ENCODE assay signal across 23 cellular contexts in the genomic region with DNA sequence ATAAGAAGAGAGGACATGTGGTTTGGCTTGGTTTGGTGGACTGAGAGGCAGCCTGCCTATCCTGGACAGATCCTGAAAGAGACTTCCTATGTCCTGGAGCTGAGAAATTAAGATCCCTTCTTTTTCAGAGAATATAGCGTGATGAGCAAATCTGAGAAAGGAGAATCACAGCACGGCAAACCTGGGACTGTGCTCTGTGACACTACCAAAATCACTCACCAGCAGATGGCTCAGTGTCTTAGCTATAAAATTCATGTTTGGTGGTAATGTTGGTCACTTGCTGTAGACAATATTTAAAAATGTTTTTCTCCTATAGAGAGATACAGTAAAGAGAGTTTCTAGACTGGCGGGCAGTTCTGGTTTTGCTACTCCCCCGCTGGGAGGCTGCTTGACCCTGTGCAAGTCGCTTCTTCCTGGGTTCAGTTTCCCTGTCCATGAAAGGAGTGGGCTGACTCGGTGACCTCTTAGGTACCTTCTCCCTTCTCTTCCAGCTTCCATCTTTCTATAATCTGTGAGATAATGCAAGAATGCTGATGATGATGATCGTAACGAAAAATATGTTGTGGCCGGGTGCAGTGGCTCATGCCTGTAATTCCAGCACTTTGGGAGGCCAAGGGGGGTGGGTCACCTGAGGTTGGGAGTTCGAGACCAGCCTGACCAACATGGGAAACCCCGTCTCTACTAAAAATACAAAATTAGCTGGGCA. TPM values are rescaled to one million over a fixed set of nuclear protein-coding genes. Genes with fewer than 3 reads are reported as not detected.
DNase-seq lines count a peak whose midpoint lies in the region; ATAC-seq and TF ChIP-seq lines count a peak whose summit lies in the region.
"Had no signal": no experiment of that assay in that cellular context is flagged by ENCODE, and none has a peak within 500 bp of the region (broad histone marks: within the 10 kb centered on the region; RNA-seq: fewer than 3 reads in every experiment).

No MANE protein-coding gene starts in this region.

- DNase-seq in EH (ENCODE audit: low read depth) = peak; percentile 26
- no peak for DNase-seq in GM13977 (ENCODE audit: low spot score)
- DNase-seq in neural crest cell (ENCODE audit: low read depth, low spot score) = no peak
- DNase-seq in NCI-H524 (lab: John Stamatoyannopoulos, UW) = no peak
- no peak for DNase-seq in retina
- DNase-seq in activated naive CD4-positive, alpha-beta T cell treated with anti-CD3 and anti-CD28 coated beads, Interleukin-2, amount 10 ng/mL, durations not matched to agents 7 days and 5 days = no peak
- DNase-seq: activated CD4-positive, alpha-beta T cell treated with anti-CD3 and anti-CD28 coated beads for 4 hours; activated CD8-positive, alpha-beta memory T cell treated with anti-CD3 and anti-CD28 coated beads for 24 hours; activated effector memory CD4-positive, alpha-beta T cell treated with anti-CD3 and anti-CD28 coated beads, Interleukin-2, amount 50 U/mL, for 16 hours; CD8-positive, alpha-beta T cell; hippocampal formation; mesenchymal stem cell; NCI-H1092 treated with DMSO at 0.1 percent for 48 hours; NCI-H1930; stimulated activated naive CD8-positive, alpha-beta T cell treated with anti-CD3 and anti-CD28 coated beads, Interleukin-15, Interleukin-2, amounts not matched to agents 100 U/mL and 50 U/mL, for 24 hours; uterus had no signal

- H3K9me3 Mint-ChIP-seq in neural crest cell = no peaks in the 10 kb centered on the region
- H3K9me3 Mint-ChIP-seq in activated naive CD4-positive, alpha-beta T cell treated with anti-CD3 and anti-CD28 coated beads, Interleukin-2, amount 10 ng/mL, durations not matched to agents 7 days and 5 days = no peaks in the 10 kb centered on the region
- H3K9me3 Mint-ChIP-seq: CD8-positive, alpha-beta T cell; IgD-negative memory B cell; T-helper 1 cell treated with Interleukin-12 subunit alpha and Interleukin-12 subunit beta and Interleukin-4 antibody, amounts not matched to agents 30 μg/mL and 1 μg/mL, for 36 hours had no signal

- CTCF ChIA-PET in activated naive CD4-positive, alpha-beta T cell treated with anti-CD3 and anti-CD28 coated beads, Interleukin-2, amount 10 ng/mL, durations not matched to agents 7 days and 5 days (lab: Charles Lee) = interaction anchor here (1.0 kb wide), 1 partner anchor 188 kb away, joined by 3 read pairs; no protein-coding TSS in a partner anchor

- in situ Hi-C loops in GM13977 (cut with MboI; ENCODE audit: low pct_unique_long_range_greater_than_20kb, low sequenced_read_pairs, unreplicated experiment) = no loop called here

- peak; percentile 44 for TF ChIP-seq CTCF in GM13977 (IDR thresholded peaks at IDR 0.05; ENCODE audit: extremely low read depth, insufficient read depth, missing control alignments)
- TF ChIP-seq CTCF in neural crest cell (conservative IDR thresholded peaks at IDR 0.05) = no peak

- peaks cover 47% of the 10 kb centered on the region for H3K27me3 Mint-ChIP-seq in neural crest cell (ENCODE audit: low read depth)
- H3K27me3 Mint-ChIP-seq in activated naive CD4-positive, alpha-beta T cell treated with anti-CD3 and anti-CD28 coated beads, Interleukin-2, amount 10 ng/mL, durations not matched to agents 7 days and 5 days = peaks cover 90% of the 10 kb centered on the region

- H3K4me1 Mint-ChIP-seq in neural crest cell = peaks cover 43% of the 10 kb centered on the region
- H3K4me1 Mint-ChIP-seq in activated naive CD4-positive, alpha-beta T cell treated with anti-CD3 and anti-CD28 coated beads, Interleukin-2, amount 10 ng/mL, durations not matched to agents 7 days and 5 days = peaks cover 37% of the 10 kb centered on the region

- no peak overlapping the region for H3K27ac Mint-ChIP-seq in neural crest cell (ENCODE audit: unreplicated experiment)
- H3K27ac Mint-ChIP-seq in activated naive CD4-positive, alpha-beta T cell treated with anti-CD3 and anti-CD28 coated beads, Interleukin-2, amount 10 ng/mL, durations not matched to agents 7 days and 5 days = no peak overlapping the region
- H3K27ac Mint-ChIP-seq: CD8-positive, alpha-beta T cell; IgD-negative memory B cell; T-helper 1 cell treated with Interleukin-12 subunit alpha and Interleukin-12 subunit beta and Interleukin-4 antibody, amounts not matched to agents 30 μg/mL and 1 μg/mL, for 36 hours had no signal

- peak overlapping the region; percentile 31 for H3K4me3 Mint-ChIP-seq in neural crest cell
- H3K4me3 Mint-ChIP-seq in activated naive CD4-positive, alpha-beta T cell treated with anti-CD3 and anti-CD28 coated beads, Interleukin-2, amount 10 ng/mL, durations not matched to agents 7 days and 5 days = no peak overlapping the region
- H3K4me3 Mint-ChIP-seq: CD8-positive, alpha-beta T cell; IgD-negative memory B cell; T-helper 1 cell treated with Interleukin-12 subunit alpha and Interleukin-12 subunit beta and Interleukin-4 antibody, amounts not matched to agents 30 μg/mL and 1 μg/mL, for 36 hours had no signal

- H3K36me3 Mint-ChIP-seq in neural crest cell (ENCODE audit: low read depth) = no peaks in the 10 kb centered on the region
- peaks cover 15% of the 10 kb centered on the region for H3K36me3 Mint-ChIP-seq in activated naive CD4-positive, alpha-beta T cell treated with anti-CD3 and anti-CD28 coated beads, Interleukin-2, amount 10 ng/mL, durations not matched to agents 7 days and 5 days
- H3K36me3 Mint-ChIP-seq: CD8-positive, alpha-beta T cell; IgD-negative memory B cell had no signal

- ATAC-seq in SK-N-SH treated with all-trans-retinoic acid at 6 μM for 48 hours (peak; percentile 37; the same call in 2 of the 3 replicates), GM21737 (IDR thresholded peaks at IDR 0.05; ENCODE audit: unreplicated experiment) (no peak)
- ATAC-seq: A549; CD8-positive, alpha-beta T cell; gastroesophageal sphincter; left lobe of liver; stimulated activated naive CD8-positive, alpha-beta T cell treated with anti-CD3 and anti-CD28 coated beads, Interleukin-15, Interleukin-2, amounts not matched to agents 100 U/mL and 50 U/mL, for 24 hours had no signal

TF ChIP-seq in SK-N-SH treated with all-trans-retinoic acid at 6 μM for 48 hours, 23 proteins besides CTCF, POLR2A, EP300 and RAD21:
- TF ChIP-seq ARNTL (CRISPR knock-in tag; IDR thresholded peaks at IDR 0.05; ENCODE audit: borderline replicate concordance, low read depth) (no peak), ISL1 (CRISPR knock-in tag; IDR thresholded peaks at IDR 0.05) (no peak), SNAI2 (CRISPR knock-in tag; IDR thresholded peaks at IDR 0.05) (no peak), PPARA (CRISPR knock-in tag; IDR thresholded peaks at IDR 0.05; ENCODE audit: borderline replicate concordance) (no peak)
- TF ChIP-seq, protein P1, sequence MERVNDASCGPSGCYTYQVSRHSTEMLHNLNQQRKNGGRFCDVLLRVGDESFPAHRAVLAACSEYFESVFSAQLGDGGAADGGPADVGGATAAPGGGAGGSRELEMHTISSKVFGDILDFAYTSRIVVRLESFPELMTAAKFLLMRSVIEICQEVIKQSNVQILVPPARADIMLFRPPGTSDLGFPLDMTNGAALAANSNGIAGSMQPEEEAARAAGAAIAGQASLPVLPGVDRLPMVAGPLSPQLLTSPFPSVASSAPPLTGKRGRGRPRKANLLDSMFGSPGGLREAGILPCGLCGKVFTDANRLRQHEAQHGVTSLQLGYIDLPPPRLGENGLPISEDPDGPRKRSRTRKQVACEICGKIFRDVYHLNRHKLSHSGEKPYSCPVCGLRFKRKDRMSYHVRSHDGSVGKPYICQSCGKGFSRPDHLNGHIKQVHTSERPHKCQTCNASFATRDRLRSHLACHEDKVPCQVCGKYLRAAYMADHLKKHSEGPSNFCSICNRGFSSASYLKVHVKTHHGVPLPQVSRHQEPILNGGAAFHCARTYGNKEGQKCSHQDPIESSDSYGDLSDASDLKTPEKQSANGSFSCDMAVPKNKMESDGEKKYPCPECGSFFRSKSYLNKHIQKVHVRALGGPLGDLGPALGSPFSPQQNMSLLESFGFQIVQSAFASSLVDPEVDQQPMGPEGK (CRISPR knock-in tag; IDR thresholded peaks at IDR 0.05; ENCODE audit: borderline replicate concordance) = no peak
- TF ChIP-seq, protein P2, sequence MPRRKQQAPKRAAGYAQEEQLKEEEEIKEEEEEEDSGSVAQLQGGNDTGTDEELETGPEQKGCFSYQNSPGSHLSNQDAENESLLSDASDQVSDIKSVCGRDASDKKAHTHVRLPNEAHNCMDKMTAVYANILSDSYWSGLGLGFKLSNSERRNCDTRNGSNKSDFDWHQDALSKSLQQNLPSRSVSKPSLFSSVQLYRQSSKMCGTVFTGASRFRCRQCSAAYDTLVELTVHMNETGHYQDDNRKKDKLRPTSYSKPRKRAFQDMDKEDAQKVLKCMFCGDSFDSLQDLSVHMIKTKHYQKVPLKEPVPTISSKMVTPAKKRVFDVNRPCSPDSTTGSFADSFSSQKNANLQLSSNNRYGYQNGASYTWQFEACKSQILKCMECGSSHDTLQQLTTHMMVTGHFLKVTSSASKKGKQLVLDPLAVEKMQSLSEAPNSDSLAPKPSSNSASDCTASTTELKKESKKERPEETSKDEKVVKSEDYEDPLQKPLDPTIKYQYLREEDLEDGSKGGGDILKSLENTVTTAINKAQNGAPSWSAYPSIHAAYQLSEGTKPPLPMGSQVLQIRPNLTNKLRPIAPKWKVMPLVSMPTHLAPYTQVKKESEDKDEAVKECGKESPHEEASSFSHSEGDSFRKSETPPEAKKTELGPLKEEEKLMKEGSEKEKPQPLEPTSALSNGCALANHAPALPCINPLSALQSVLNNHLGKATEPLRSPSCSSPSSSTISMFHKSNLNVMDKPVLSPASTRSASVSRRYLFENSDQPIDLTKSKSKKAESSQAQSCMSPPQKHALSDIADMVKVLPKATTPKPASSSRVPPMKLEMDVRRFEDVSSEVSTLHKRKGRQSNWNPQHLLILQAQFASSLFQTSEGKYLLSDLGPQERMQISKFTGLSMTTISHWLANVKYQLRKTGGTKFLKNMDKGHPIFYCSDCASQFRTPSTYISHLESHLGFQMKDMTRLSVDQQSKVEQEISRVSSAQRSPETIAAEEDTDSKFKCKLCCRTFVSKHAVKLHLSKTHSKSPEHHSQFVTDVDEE (CRISPR knock-in tag; IDR thresholded peaks at IDR 0.05) = no peak

RNA-seq across cellular contexts. Expression of a gene that starts 7.6 kb away (rescaled TPM):
- total RNA-seq in neural crest cell = 32.6 and 36.2 TPM in 2 replicates
